Comparison of ENCODE assay signal across 8 cellular contexts in genomic region chr1:151060241-151061011, GRCh38. TPM values are rescaled to one million over a fixed set of nuclear protein-coding genes. Genes with fewer than 3 reads are reported as not detected.
A peak's percentile ranks its signal among the peaks of the same experiment; 100 is the strongest.
DNase-seq lines count a peak whose midpoint lies in the region; TF ChIP-seq lines count a peak whose summit lies in the region.

A gene with protein sequence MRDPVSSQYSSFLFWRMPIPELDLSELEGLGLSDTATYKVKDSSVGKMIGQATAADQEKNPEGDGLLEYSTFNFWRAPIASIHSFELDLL (plus strand): TSS chr1:151060397. CDS start chr1:151067225, 6,828 bp downstream.

- H3K79me2 ChIP-seq in Karpas-422 (ENCODE audit: low read length) (peaks cover 97% of the 10 kb centered on the region), smooth muscle cell (ENCODE audit: low read depth) (peaks cover 100% of the 10 kb centered on the region)

- DNase-seq in DMS 273 treated with DMSO at 0.1 percent for 48 hours (lab: John Stamatoyannopoulos, UW) (peak; percentile 100), Karpas-422 (peak; percentile 87), SK-N-DZ (ENCODE audit: low spot score) (peak; percentile 99), islet precursor cell (peak; percentile 96), smooth muscle cell (lab: John Stamatoyannopoulos, UW; ENCODE audit: unreplicated experiment) (peak; percentile 18), cortex of kidney (lab: John Stamatoyannopoulos, UW) (no peak), GM10266 (ENCODE audit: extremely low spot score) (no peak)

- WGBS in smooth muscle cell (ENCODE audit: low lambda C conversion rate): 3% methylated on average over 13 of the region's 13 CpGs

- H3K9me3 ChIP-seq in Karpas-422 (ENCODE audit: low read length): no peaks in the 10 kb centered on the region
- no peaks in the 10 kb centered on the region for H3K9me3 ChIP-seq in smooth muscle cell (replicated peaks; ENCODE audit: low read depth)

- no peaks in the 10 kb centered on the region for H3K27me3 ChIP-seq in Karpas-422 (ENCODE audit: low read length)
- H3K27me3 ChIP-seq in smooth muscle cell (ENCODE audit: low read depth): no peaks in the 10 kb centered on the region

- H3K4me3 ChIP-seq in Karpas-422 (ENCODE audit: low read length) (peak within 1 kb of the TSS; percentile 80), smooth muscle cell (peak within 1 kb of the TSS; percentile 100)

- H3K4me2 ChIP-seq in Karpas-422 (ENCODE audit: low read depth, low read length, poor library complexity, severe bottlenecking) (peak within 1 kb of the TSS; percentile 95), smooth muscle cell (peak within 1 kb of the TSS; percentile 98)

- H3K36me3 ChIP-seq in Karpas-422 (ENCODE audit: insufficient read depth, low read length) (peaks cover 16% of the 10 kb centered on the region; the same call in 1 of the 2 replicates), smooth muscle cell (ENCODE audit: low read depth) (no peaks in the 10 kb centered on the region)

- no peaks in the 10 kb centered on the region for H3K9me2 ChIP-seq in Karpas-422 (replicated peaks; ENCODE audit: insufficient read depth, low read length)

- no peak for TF ChIP-seq CTCF in smooth muscle cell (IDR thresholded peaks at IDR 0.05; ENCODE audit: borderline replicate concordance, insufficient read depth, poor library complexity, severe bottlenecking)
- no peak for TF ChIP-seq CTCF in GM10266 (IDR thresholded peaks at IDR 0.05; ENCODE audit: control insufficient read depth, insufficient read depth, low read depth, missing control alignments)

- H3K27ac ChIP-seq in Karpas-422 (ENCODE audit: low read length) (peak within 1 kb of the TSS; percentile 77), cingulate gyrus (ENCODE audit: low read depth, low read length) (peak within 1 kb of the TSS; percentile 95), smooth muscle cell (ENCODE audit: low read depth) (peak within 1 kb of the TSS; percentile 98)

- peaks cover 12% of the 10 kb centered on the region for H3F3A ChIP-seq in smooth muscle cell (ENCODE audit: low read depth)

- peak within 1 kb of the TSS; percentile 88 for H3K9ac ChIP-seq in Karpas-422 (ENCODE audit: low read length)
- H3K9ac ChIP-seq in smooth muscle cell (ENCODE audit: low read depth): peak within 1 kb of the TSS; percentile 98

- H4K20me1 ChIP-seq in Karpas-422 (ENCODE audit: insufficient read depth, low read depth, low read length) (peaks cover 23% of the 10 kb centered on the region), smooth muscle cell (ENCODE audit: low read depth) (peaks cover 51% of the 10 kb centered on the region)

- H3K4me1 ChIP-seq in Karpas-422 (ENCODE audit: low read length) (peaks cover 53% of the 10 kb centered on the region), smooth muscle cell (ENCODE audit: low read depth) (peaks cover 27% of the 10 kb centered on the region)

- peak within 1 kb of the TSS; percentile 52 for H2AFZ ChIP-seq in Karpas-422 (ENCODE audit: low read length)
- peak within 1 kb of the TSS; percentile 47 for H2AFZ ChIP-seq in smooth muscle cell (ENCODE audit: low read depth)

RNA-seq across cellular contexts. Expression of the gene that starts here (rescaled TPM):
- 5.3 and 8.3 TPM in 2 replicates for total RNA-seq in Karpas-422 (2014; rRNA removed; shearing (Covaris generic); ENCODE audit: low replicate concordance)
- polyA plus RNA-seq in SK-N-DZ (2014; cell fraction: cytosol; rRNA removed): 136 and 163 TPM in 2 replicates
- polyA plus RNA-seq in SK-N-DZ (2014; cell fraction: nucleus; rRNA removed): 59.5 and 62.3 TPM in 2 replicates
- 50.1 and 53.4 TPM in 2 replicates for total RNA-seq in smooth muscle cell
- 73.2 and 74.2 TPM in 2 replicates for polyA plus RNA-seq in smooth muscle cell

Comparison
In these comparisons a context has a peak if more than half of its experiments do, and no peak if none do; other contexts are left out.
1. DNase-seq: peak in DMS 273 treated with DMSO at 0.1 percent for 48 hours (single experiment), Karpas-422 (single experiment), SK-N-DZ (single experiment), islet precursor cell (single experiment) and smooth muscle cell (single experiment); none in cortex of kidney (single experiment) and GM10266 (single experiment).
2. Peak in every context shown above with its lines, with median percentiles within 50 percentile points of each other: H3K27ac ChIP-seq.